In the genomic region with DNA sequence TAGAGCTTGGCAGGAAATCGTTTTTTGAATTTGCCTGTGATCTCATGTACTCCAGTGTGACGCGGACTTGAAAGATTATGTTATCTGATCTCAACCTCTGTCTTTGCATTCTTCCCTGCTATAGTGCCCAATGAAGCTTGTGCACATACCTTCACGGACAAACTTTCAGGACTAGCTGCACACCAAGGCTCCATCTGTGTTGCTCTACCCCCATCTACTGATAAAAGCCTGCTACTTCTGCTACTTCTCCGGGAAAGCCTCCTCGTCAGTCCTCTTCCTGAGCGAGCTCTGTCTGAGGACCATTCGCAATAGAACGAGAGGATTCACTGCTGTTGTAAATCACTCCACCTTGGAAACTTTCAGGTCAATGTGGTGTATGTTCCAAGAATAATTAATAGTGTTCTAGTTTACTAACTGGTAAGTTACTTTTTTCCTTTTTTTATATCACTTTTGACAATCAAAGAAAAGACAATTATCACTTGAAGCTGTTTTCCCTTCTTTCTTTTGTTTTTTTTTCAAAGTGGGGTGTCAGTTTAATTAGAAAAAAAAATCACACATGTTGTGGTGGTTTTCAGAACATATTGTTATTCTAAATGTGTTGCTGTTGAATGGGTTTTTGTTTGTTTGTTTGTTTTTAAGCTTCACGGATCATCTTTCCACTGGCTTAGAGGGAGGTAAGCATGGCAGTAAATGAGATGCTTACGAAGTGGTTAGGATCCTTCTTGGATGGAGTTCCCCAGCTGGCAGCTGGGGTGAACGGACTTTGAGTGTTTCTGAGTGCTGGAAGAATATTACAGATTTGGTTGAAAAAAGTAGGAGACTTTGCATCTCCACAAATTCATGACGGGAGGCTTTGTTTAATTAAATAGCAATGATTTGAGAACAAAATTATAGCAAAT, we compare ENCODE assay signal across 8 cellular contexts.
A peak's percentile ranks its signal among the peaks of the same experiment; 100 is the strongest.
DNase-seq lines count a peak whose midpoint lies in the region; ATAC-seq and TF ChIP-seq lines count a peak whose summit lies in the region.

No MANE protein-coding gene starts in this region.

- H3K27me3 ChIP-seq in IMR-90 (ENCODE audit: control insufficient read depth, insufficient read depth, low read length) (no peaks in the 10 kb centered on the region), brain microvascular endothelial cell (replicated peaks) (no peaks in the 10 kb centered on the region)

- H4K8ac ChIP-seq in IMR-90 (ENCODE audit: low read depth in 2 of 2, low read length in 2 of 2) = no peak overlapping the region

- no peak overlapping the region for H2BK5ac ChIP-seq in IMR-90 (ENCODE audit: low read depth, low read length, poor library complexity, severe bottlenecking)

- no peak overlapping the region for H4K91ac ChIP-seq in IMR-90 (ENCODE audit: insufficient read depth, low read depth, low read length)

- H2AK9ac ChIP-seq in IMR-90 (replicated peaks; ENCODE audit: low read depth, low read length, poor library complexity) = no peak overlapping the region

- H3K36me3 ChIP-seq in IMR-90 (ENCODE audit: control insufficient read depth, insufficient read depth, low read length) (no peaks in the 10 kb centered on the region), brain microvascular endothelial cell (replicated peaks) (no peaks in the 10 kb centered on the region)

- WGBS in IMR-90 (ENCODE audit: extremely low coverage in 2 of 2, insufficient read length in 1 of 2), 2 experiments = no CpG with 5 or more reads among the region's 13 CpGs

- no peaks in the 10 kb centered on the region for H3K4me1 ChIP-seq in IMR-90 (ENCODE audit: control insufficient read depth, insufficient read depth, low read length)

- no peak overlapping the region for H2AK5ac ChIP-seq in IMR-90 (ENCODE audit: low read depth, low read length)

- H3K4ac ChIP-seq in IMR-90 (ENCODE audit: low read depth, low read length) = no peak overlapping the region

- intact Hi-C loops in IMR-90 (cut with micrococcal nuclease) = loop anchor here (2.0 kb wide), 1 partner anchor 269 kb away; no protein-coding TSS in a partner anchor

- H3K4me3 ChIP-seq in IMR-90 (ENCODE audit: insufficient read depth, low read depth, low read length) (no peak overlapping the region), brain microvascular endothelial cell (ENCODE audit: low read depth, low read length) (no peak overlapping the region)

- peak; percentile 50 for TF ChIP-seq CTCF in IMR-90 (conservative IDR thresholded peaks at IDR 0.05; ENCODE audit: low read depth, low read length)
- TF ChIP-seq CTCF in brain microvascular endothelial cell (IDR thresholded peaks at IDR 0.05; ENCODE audit: low read depth, low read length, missing control alignments) = peak; percentile 75

- no peak overlapping the region for H3K27ac ChIP-seq in IMR-90 (ENCODE audit: insufficient read depth, low read length)
- no peak overlapping the region for H3K27ac ChIP-seq in brain microvascular endothelial cell

- H2BK15ac ChIP-seq in IMR-90 (ENCODE audit: low read depth, low read length) = no peak overlapping the region

- DNase-seq in CMK (ENCODE audit: low read depth) (peak; percentile 54), IMR-90 (peak; percentile 29), RKO (ENCODE audit: low spot score) (peak; percentile 75), brain microvascular endothelial cell (peak; percentile 65), immature natural killer cell (peak; percentile 65 to 71 (median 68)), NCI-H187 treated with DMSO at 0.1 percent for 48 hours (lab: John Stamatoyannopoulos, UW) (no peak)
- DNase-seq in stimulated activated CD4-positive, alpha-beta T cell treated with anti-CD3 and anti-CD28 coated beads, Interleukin-4, amount 100 ng/mL, for 24 hours = peak; percentile 6

- POLR2A ChIA-PET in IMR-90 (lab: Charles Lee; ENCODE audit: unreplicated experiment) = no interaction called here

- no peak overlapping the region for H2BK120ac ChIP-seq in IMR-90 (ENCODE audit: low read depth, low read length)

- peak overlapping the region in 1 of 6 donors; percentile 88 for H3K27ac Mint-ChIP-seq in immature natural killer cell

- H3K18ac ChIP-seq in IMR-90 (ENCODE audit: low read depth, low read length) = no peak overlapping the region

- no TSS peak for BruUV-seq in IMR-90 (replicated peaks; lab: Mats Ljungman, UMichigan)

- CTCF ChIA-PET in IMR-90 (lab: Yijun Ruan, JAX) = interaction anchor here (0.6 to 1.5 kb wide), 5 partner anchors 9 to 279 kb away, joined by 3 to 10 read pairs (median 3); no protein-coding TSS in a partner anchor

- H2BK20ac ChIP-seq in IMR-90 (ENCODE audit: low read depth, low read length) = no peak overlapping the region

- in situ Hi-C loops in IMR-90 (cut with MboI; ENCODE audit: low sequenced_read_pairs) = no loop called here
- in situ Hi-C loops in brain microvascular endothelial cell (cut with HindIII; ENCODE audit: low pct_ligation_motif_present, low sequenced_read_pairs) = no loop called here

- no peak overlapping the region for H2AFZ ChIP-seq in IMR-90 (replicated peaks; ENCODE audit: low read length, poor library complexity)

- no peak overlapping the region for H4K5ac ChIP-seq in IMR-90 (ENCODE audit: low read depth, low read length)

- no peak for TF ChIP-seq POLR2A in IMR-90 (IDR thresholded peaks at IDR 0.05; ENCODE audit: low read depth, low read length)

- TF ChIP-seq RAD21 in IMR-90 (IDR thresholded peaks at IDR 0.05; ENCODE audit: low read length) = peak; percentile 67

- H3K9me1 ChIP-seq in IMR-90 (ENCODE audit: insufficient read depth, low read length) = no peaks in the 10 kb centered on the region

- peaks cover 4 to 14% (median 9%) of the 10 kb centered on the region in 3 donors for H3K27me3 Mint-ChIP-seq in immature natural killer cell (ENCODE audit: low read depth in 3 of 3)

- H3K4me3 Mint-ChIP-seq in immature natural killer cell = no peak overlapping the region

- H3K23ac ChIP-seq in IMR-90 (ENCODE audit: low read depth, low read length) = no peak overlapping the region

- H3K79me1 ChIP-seq in IMR-90 (ENCODE audit: low read depth in 1 of 2, low read length in 2 of 2) = no peaks in the 10 kb centered on the region

- no peak overlapping the region for H3K14ac ChIP-seq in IMR-90 (replicated peaks; ENCODE audit: low read depth, low read length)

- dilution Hi-C loops in IMR-90 (cut with HindIII; ENCODE audit: low sequenced_read_pairs, unreplicated experiment) = no loop called here

- no peak overlapping the region for H3K56ac ChIP-seq in IMR-90 (ENCODE audit: extremely low read depth, insufficient read depth, low read length)

- H3K9me3 Mint-ChIP-seq in immature natural killer cell = no peaks in the 10 kb centered on the region

- no peaks in the 10 kb centered on the region for H3K36me3 Mint-ChIP-seq in immature natural killer cell

- peaks cover 7% of the 10 kb centered on the region; the same call in 1 of the 2 replicates for H3K9me3 ChIP-seq in IMR-90 (ENCODE audit: control insufficient read depth, insufficient read depth, low read length)

- ATAC-seq in GM19035 (IDR thresholded peaks at IDR 0.05; ENCODE audit: unreplicated experiment) = peak; percentile 74
- peak; percentile 49 for ATAC-seq in IMR-90 (ENCODE audit: low read depth)

- no peak overlapping the region for H3K9ac ChIP-seq in IMR-90 (ENCODE audit: low read depth, low read length)

- peaks cover 2 to 6% of the 10 kb centered on the region in 2 donors for H3K4me1 Mint-ChIP-seq in immature natural killer cell

- H3K4me2 ChIP-seq in IMR-90 (ENCODE audit: low read depth, low read length) = no peak overlapping the region

- no peaks in the 10 kb centered on the region for H4K20me1 ChIP-seq in IMR-90 (ENCODE audit: insufficient read depth, low read length)

TF ChIP-seq in IMR-90, 13 proteins besides CTCF, POLR2A, EP300 and RAD21:
- TF ChIP-seq MAZ (IDR thresholded peaks at IDR 0.05; ENCODE audit: borderline replicate concordance, low read depth, low read length) (no peak), NFE2L2 (IDR thresholded peaks at IDR 0.05; ENCODE audit: low read depth, low read length) (no peak), BHLHE40 (IDR thresholded peaks at IDR 0.05; ENCODE audit: low read depth, low read length) (no peak), CHD1 (IDR thresholded peaks at IDR 0.05; ENCODE audit: low read depth, low read length) (no peak), SMC3 (IDR thresholded peaks at IDR 0.05; ENCODE audit: low read depth, low read length) (no peak), RFX5 (IDR thresholded peaks at IDR 0.05; ENCODE audit: low read depth, low read length) (no peak), RCOR1 (IDR thresholded peaks at IDR 0.05; ENCODE audit: insufficient replicate concordance, low read length) (no peak)
- TF ChIP-seq, protein P1, sequence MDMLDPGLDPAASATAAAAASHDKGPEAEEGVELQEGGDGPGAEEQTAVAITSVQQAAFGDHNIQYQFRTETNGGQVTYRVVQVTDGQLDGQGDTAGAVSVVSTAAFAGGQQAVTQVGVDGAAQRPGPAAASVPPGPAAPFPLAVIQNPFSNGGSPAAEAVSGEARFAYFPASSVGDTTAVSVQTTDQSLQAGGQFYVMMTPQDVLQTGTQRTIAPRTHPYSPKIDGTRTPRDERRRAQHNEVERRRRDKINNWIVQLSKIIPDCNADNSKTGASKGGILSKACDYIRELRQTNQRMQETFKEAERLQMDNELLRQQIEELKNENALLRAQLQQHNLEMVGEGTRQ (IDR thresholded peaks at IDR 0.05; ENCODE audit: low read depth, low read length) = no peak
